Comparison of ENCODE assay signal across 10 cellular contexts in genomic region chr19:47471381-47471732, GRCh38. TPM values are rescaled to one million over a fixed set of nuclear protein-coding genes. Genes with fewer than 3 reads are reported as not detected.
DNase-seq lines count a peak whose midpoint lies in the region; ATAC-seq and TF ChIP-seq lines count a peak whose summit lies in the region.
"Had no signal": no experiment of that assay in that cellular context is flagged by ENCODE, and none has a peak within 500 bp of the region (broad histone marks: within the 10 kb centered on the region; RNA-seq: fewer than 3 reads in every experiment).

No MANE protein-coding gene starts in this region.

- H3K9me3 Mint-ChIP-seq in activated T-cell treated with anti-CD3 and anti-CD28 coated beads, Interleukin-2, amount 50 U/mL, for 4 hours: no peaks in the 10 kb centered on the region

- H3K36me3 Mint-ChIP-seq in activated T-cell treated with anti-CD3 and anti-CD28 coated beads, Interleukin-2, amount 50 U/mL, for 4 hours (ENCODE audit: insufficient read depth): no peaks in the 10 kb centered on the region

- peak overlapping the region; percentile 49 for H3K9ac ChIP-seq in muscle layer of colon (ENCODE audit: low read length)

- H3K4me3 Mint-ChIP-seq in activated T-cell treated with anti-CD3 and anti-CD28 coated beads, Interleukin-2, amount 50 U/mL, for 4 hours: peak overlapping the region; percentile 52

- H3K4me1 Mint-ChIP-seq in activated T-cell treated with anti-CD3 and anti-CD28 coated beads, Interleukin-2, amount 50 U/mL, for 4 hours (ENCODE audit: low read depth): peaks cover 14% of the 10 kb centered on the region

- H3K27me3 ChIP-seq in muscle layer of colon (ENCODE audit: control insufficient read depth in 1 of 2, insufficient read depth in 2 of 2, low read length in 2 of 2): peaks cover 6 to 16% of the 10 kb centered on the region in 2 donors
- H3K27me3 ChIP-seq in tibial artery: peaks cover 0 to 28% of the 10 kb centered on the region in 2 donors

- ATAC-seq in activated T-cell treated with anti-CD3 and anti-CD28 coated beads, Interleukin-2, amount 50 U/mL, for 4 hours: no peak

- H3K36me3 ChIP-seq in muscle layer of colon (ENCODE audit: insufficient read depth, low read length): no peaks in the 10 kb centered on the region
- H3K36me3 ChIP-seq in tibial artery: no peaks in the 10 kb centered on the region
- H3K36me3 ChIP-seq: MG63 had no signal

- in situ Hi-C loops in ACHN (cut with HindIII; ENCODE audit: low pct_ligation_motif_present, low pct_unique_long_range_greater_than_20kb, low sequenced_read_pairs): no loop called here

- no peaks in the 10 kb centered on the region for H3K9me3 ChIP-seq in muscle layer of colon (ENCODE audit: low read length)
- H3K9me3 ChIP-seq in tibial artery: no peaks in the 10 kb centered on the region
- H3K9me3 ChIP-seq: MG63 had no signal

- H3K4me3 ChIP-seq in muscle layer of colon (ENCODE audit: low read depth in 1 of 2, low read length in 2 of 2): peak overlapping the region; percentile 56 to 89
- H3K4me3 ChIP-seq in tibial artery: peak overlapping the region; percentile 18 to 35
- H3K4me3 ChIP-seq: lung, MG63 had no signal

- H3K27me3 Mint-ChIP-seq in activated T-cell treated with anti-CD3 and anti-CD28 coated beads, Interleukin-2, amount 50 U/mL, for 4 hours (ENCODE audit: low read depth): peaks cover 63% of the 10 kb centered on the region

- H3K27ac ChIP-seq in caudate nucleus (ENCODE audit: low read depth, low read length): peak overlapping the region; percentile 44
- H3K27ac ChIP-seq in muscle layer of colon (ENCODE audit: low read depth, low read length): peak overlapping the region; percentile 91
- no peak overlapping the region for H3K27ac ChIP-seq in tibial artery

- intact Hi-C loops in tibial artery (cut with DNase I; ENCODE audit: low total_unique reads): loop anchor here (5.0 kb wide), 1 partner anchor 41 kb away; no protein-coding TSS in a partner anchor
- intact Hi-C loops in head of caudate nucleus (cut with DNase I): no loop called here

- H3K4me1 ChIP-seq in muscle layer of colon (ENCODE audit: insufficient read depth, low read length): peaks cover 27% of the 10 kb centered on the region
- H3K4me1 ChIP-seq in tibial artery: peaks cover 0 to 40% (median 22%) of the 10 kb centered on the region in 4 donors

- DNase-seq in activated T-cell treated with anti-CD3 and anti-CD28 coated beads, Interleukin-2, amount 50 U/mL, for 4 hours: no peak
- no peak for DNase-seq in activated T-cell treated with anti-CD3 and anti-CD28 coated beads for 4 hours
- peak in 1 of 61 donors; percentile 48 for DNase-seq in caudate nucleus (lab: John Stamatoyannopoulos, UW)
- DNase-seq in tibial artery: no peak
- no peak for DNase-seq in stimulated activated CD4-positive, alpha-beta T cell treated with anti-CD3 and anti-CD28 coated beads, Interleukin-4, amount 100 ng/mL, for 1 hour
- no peak for DNase-seq in head of caudate nucleus
- no peak for DNase-seq in ACHN

- TF ChIP-seq CTCF in tibial artery (IDR thresholded peaks at IDR 0.05): no peak

RNA-seq across cellular contexts. Expression of gene SLC8A2, which starts 0.3 kb away (rescaled TPM):
- total RNA-seq in activated T-cell treated with anti-CD3 and anti-CD28 coated beads, Interleukin-2, amount 50 U/mL, for 4 hours: under 1 TPM in 1 of 3 donors, not detected in 2; 0.05 TPM

RNA-seq across cellular contexts. Expression of gene KPTN, which starts 12.7 kb away (rescaled TPM):
- 10 to 100 TPM; 12.3 to 17.4 (median 14.9) TPM for total RNA-seq in activated T-cell treated with anti-CD3 and anti-CD28 coated beads, Interleukin-2, amount 50 U/mL, for 4 hours

RNA-seq across cellular contexts. Expression of gene NAPA, which starts 43.5 kb away (rescaled TPM):
- total RNA-seq in activated T-cell treated with anti-CD3 and anti-CD28 coated beads, Interleukin-2, amount 50 U/mL, for 4 hours: 100 to 1,000 TPM in 2 of 3 donors, 10 to 100 TPM in 1; 94.5 to 106 (median 106) TPM

RNA-seq across cellular contexts. Expression of gene MEIS3, which starts 52.0 kb away (rescaled TPM):
- under 1 TPM in 1 of 3 donors, not detected in 2; 0.16 TPM for total RNA-seq in activated T-cell treated with anti-CD3 and anti-CD28 coated beads, Interleukin-2, amount 50 U/mL, for 4 hours

Comparison
In these comparisons a context has a peak if more than half of its experiments do, and no peak if none do; other contexts are left out.
1. H3K27ac ChIP-seq: peak in caudate nucleus (single experiment) and muscle layer of colon (single experiment); none in tibial artery (0 of 2).